Comparison of ENCODE assay signal across 33 cellular contexts in genomic region chrX:15241258-15241657, GRCh38. TPM values are rescaled to one million over a fixed set of nuclear protein-coding genes. Genes with fewer than 3 reads are reported as not detected.
"Had no signal": no experiment of that assay in that cellular context is flagged by ENCODE, and none has a peak within 500 bp of the region (broad histone marks: within the 10 kb centered on the region; RNA-seq: fewer than 3 reads in every experiment).

No MANE protein-coding gene starts in this region.

- H2AFZ ChIP-seq: hepatocyte had no signal

- H3K4me3 Mint-ChIP-seq: dendritic cell treated with granulocyte-macrophage colony-stimulating factor and Interleukin-4, amounts not matched to agents 40 ng/mL and 50 ng/mL, for 4 days; endodermal cell; immature natural killer cell; memory B cell; naive thymus-derived CD8-positive, alpha-beta T cell; nephron progenitor cell; stimulated activated naive CD8-positive, alpha-beta T cell treated with anti-CD3 and anti-CD28 coated beads, Interleukin-15, amount 100 ng/mL, for 72 hours had no signal

- DNase-seq: central memory CD4-positive, alpha-beta T cell; effector CD8-positive, alpha-beta T cell; endodermal cell; foreskin keratinocyte; heart left ventricle; immature natural killer cell; islet precursor cell; left ventricle myocardium superior; lower lobe of right lung; midbrain; naive thymus-derived CD8-positive, alpha-beta T cell; nephron progenitor cell; occipital lobe; ovary; posterior cingulate gyrus; stimulated activated CD4-positive, alpha-beta T cell treated with anti-CD3 and anti-CD28 coated beads, Interleukin-12 subunit alpha, Interleukin-12 subunit beta, amount 100 ng/mL, for 4 hours; stimulated activated CD4-positive, alpha-beta T cell treated with anti-CD3 and anti-CD28 coated beads, Interleukin-1b, Interleukin-23, amount 100 ng/mL, for 48 hours; stimulated activated CD4-positive, alpha-beta T cell treated with anti-CD3 and anti-CD28 coated beads, Interleukin-4, amount 100 ng/mL, for 1 hour; stimulated activated CD8-positive, alpha-beta memory T cell treated with anti-CD3 and anti-CD28 coated beads, Interleukin-4, amount 100 ng/mL, for 48 hours; stimulated activated naive CD4-positive, alpha-beta T cell; stimulated activated naive CD8-positive, alpha-beta T cell treated with anti-CD3 and anti-CD28 coated beads, Interleukin-15, amount 100 ng/mL, for 72 hours; transverse colon; upper lobe of right lung; uterus had no signal

- H3K4me3 ChIP-seq: esophagus muscularis mucosa, gastroesophageal sphincter, heart left ventricle, hepatocyte, lower lobe of right lung, ovary, smooth muscle cell, suprapubic skin, transverse colon, upper lobe of right lung, uterus had no signal

- H3K9me3 ChIP-seq: esophagus muscularis mucosa, gastroesophageal sphincter, heart left ventricle, lower lobe of right lung, ovary, suprapubic skin, transverse colon, upper lobe of right lung, uterus had no signal

- H3K27ac Mint-ChIP-seq: dendritic cell treated with granulocyte-macrophage colony-stimulating factor and Interleukin-4, amounts not matched to agents 40 ng/mL and 50 ng/mL, for 4 days; endodermal cell; immature natural killer cell; memory B cell; nephron progenitor cell; stimulated activated naive CD8-positive, alpha-beta T cell treated with anti-CD3 and anti-CD28 coated beads, Interleukin-15, amount 100 ng/mL, for 72 hours had no signal

- H3K27me3 Mint-ChIP-seq: naive thymus-derived CD8-positive, alpha-beta T cell; stimulated activated naive CD8-positive, alpha-beta T cell treated with anti-CD3 and anti-CD28 coated beads, Interleukin-15, amount 100 ng/mL, for 72 hours had no signal

- H3K36me3 ChIP-seq: esophagus muscularis mucosa, gastroesophageal sphincter, heart left ventricle, lower lobe of right lung, ovary, suprapubic skin, transverse colon, upper lobe of right lung, uterus had no signal

- H3K27ac ChIP-seq: epithelial cell of prostate, esophagus muscularis mucosa, foreskin keratinocyte, gastroesophageal sphincter, heart left ventricle, hepatocyte, lower lobe of right lung, ovary, suprapubic skin, transverse colon, upper lobe of right lung, uterus had no signal

- H3K4me2 ChIP-seq: hepatocyte, smooth muscle cell had no signal

- H3K27me3 ChIP-seq: esophagus muscularis mucosa, foreskin keratinocyte, gastroesophageal sphincter, hepatocyte, ovary, suprapubic skin, transverse colon, upper lobe of right lung, uterus had no signal

- H3K9me3 Mint-ChIP-seq: dendritic cell treated with granulocyte-macrophage colony-stimulating factor and Interleukin-4, amounts not matched to agents 40 ng/mL and 50 ng/mL, for 4 days; memory B cell; naive thymus-derived CD8-positive, alpha-beta T cell; stimulated activated naive CD8-positive, alpha-beta T cell treated with anti-CD3 and anti-CD28 coated beads, Interleukin-15, amount 100 ng/mL, for 72 hours had no signal

- H3K79me2 ChIP-seq: hepatocyte had no signal

- H3K36me3 Mint-ChIP-seq: immature natural killer cell; memory B cell; naive thymus-derived CD8-positive, alpha-beta T cell had no signal

- H3K4me1 ChIP-seq: esophagus muscularis mucosa, foreskin keratinocyte, gastroesophageal sphincter, heart left ventricle, lower lobe of right lung, suprapubic skin, transverse colon, upper lobe of right lung, uterus had no signal

- H3K4me1 Mint-ChIP-seq: endodermal cell; immature natural killer cell; memory B cell; naive thymus-derived CD8-positive, alpha-beta T cell; nephron progenitor cell; stimulated activated naive CD8-positive, alpha-beta T cell treated with anti-CD3 and anti-CD28 coated beads, Interleukin-15, amount 100 ng/mL, for 72 hours had no signal

RNA-seq across cellular contexts. Expression of gene ASB9, which starts 28.6 kb away (rescaled TPM):
- total RNA-seq: smooth muscle cell had no signal
- polyA plus RNA-seq: fibroblast of lung had no signal
